Comparison of ENCODE assay signal across 8 cellular contexts in genomic region chr12:29519585-29520182, GRCh38. TPM values are rescaled to one million over a fixed set of nuclear protein-coding genes. Genes with fewer than 3 reads are reported as not detected.
A peak's percentile ranks its signal among the peaks of the same experiment; 100 is the strongest.
DNase-seq lines count a peak whose midpoint lies in the region; ATAC-seq and TF ChIP-seq lines count a peak whose summit lies in the region.

No MANE protein-coding gene starts in this region.

- no peak overlapping the region for H3K9ac ChIP-seq in colonic mucosa (ENCODE audit: low read depth in 2 of 2, low read length in 2 of 2)

- H3K27me3 ChIP-seq in colonic mucosa = no peaks in the 10 kb centered on the region

- ATAC-seq in GM18498 (IDR thresholded peaks at IDR 0.05; ENCODE audit: unreplicated experiment) = no peak

- no peaks in the 10 kb centered on the region for H3K4me1 ChIP-seq in OCI-LY7 (ENCODE audit: insufficient read depth, low read length, poor library complexity, severe bottlenecking)
- no peaks in the 10 kb centered on the region for H3K4me1 ChIP-seq in colonic mucosa

- no peak overlapping the region for H3K27ac ChIP-seq in OCI-LY7 (ENCODE audit: low read depth, low read length, poor library complexity, severe bottlenecking)
- H3K27ac ChIP-seq in colonic mucosa = no peak overlapping the region

- intact Hi-C loops in OCI-LY7 (cut with micrococcal nuclease; ENCODE audit: unreplicated experiment) = loop anchor here (1.0 kb wide), 2 partner anchors 1288 to 1325 kb away; no protein-coding TSS in a partner anchor
- intact Hi-C loops in colonic mucosa (cut with DNase I) = no loop called here

- H3K79me2 ChIP-seq in OCI-LY7 (ENCODE audit: insufficient read depth, low read depth, low read length) = no peaks in the 10 kb centered on the region

- H3K9me3 ChIP-seq in OCI-LY7 (ENCODE audit: low read length) (no peaks in the 10 kb centered on the region), colonic mucosa (no peaks in the 10 kb centered on the region)

- TF ChIP-seq CTCF in OCI-LY7 (conservative IDR thresholded peaks at IDR 0.05; ENCODE audit: low read length) (peak; percentile 89), colonic mucosa (IDR thresholded peaks at IDR 0.05) (peak; percentile 60)

- H3K4me3 ChIP-seq in OCI-LY7 (ENCODE audit: low read depth, low read length, poor library complexity, severe bottlenecking) (no peak overlapping the region), colonic mucosa (no peak overlapping the region)

- CTCF ChIA-PET in HEK293T (lab: Yijun Ruan, JAX) = interaction anchor here (0.7 to 1.9 kb wide), 2 partner anchors 12 to 1066 kb away, joined by 3 to 6 read pairs; no protein-coding TSS in a partner anchor
- CTCF ChIA-PET in OCI-LY7 (lab: Charles Lee; ENCODE audit: unreplicated experiment) = no interaction called here

- H3K36me3 ChIP-seq in OCI-LY7 (ENCODE audit: insufficient read depth, low read length) = no peaks in the 10 kb centered on the region
- no peaks in the 10 kb centered on the region for H3K36me3 ChIP-seq in colonic mucosa

- POLR2A ChIA-PET in HEK293T (lab: Yijun Ruan, JAX) (no interaction called here), OCI-LY7 (lab: Charles Lee) (interaction anchor here (0.7 kb wide), 1 partner anchor 8 kb away, joined by 5 read pairs; no protein-coding TSS in a partner anchor)

- H3K4me2 ChIP-seq in OCI-LY7 (ENCODE audit: low read length) = no peak overlapping the region

- H4K20me1 ChIP-seq in OCI-LY7 (ENCODE audit: insufficient read depth, low read length) = no peaks in the 10 kb centered on the region; the same call in 1 of the 2 replicates

- H3K9me2 ChIP-seq in OCI-LY7 (ENCODE audit: insufficient read depth, low read length) = no peaks in the 10 kb centered on the region

- DNase-seq in NCI-H526 (lab: John Stamatoyannopoulos, UW) (peak; percentile 9 to 49), NCI-H526 treated with DMSO at 0.1 percent for 48 hours (lab: John Stamatoyannopoulos, UW) (no peak), HEK293T (ENCODE audit: extremely low spot score) (peak; percentile 21), OCI-LY7 (ENCODE audit: low spot score) (peak; percentile 44), colonic mucosa (peak; percentile 22), middle frontal gyrus (ENCODE audit: extremely low spot score, low spot score) (peak; percentile 18)
- no peak for DNase-seq in activated T-cell treated with anti-CD3 and anti-CD28 coated beads, Interleukin-2, amount 50 U/mL, for 1 hour

- BruUV-seq in OCI-LY7 (replicated peaks; lab: Mats Ljungman, UMichigan) = no TSS peak

- H2AFZ ChIP-seq in OCI-LY7 (ENCODE audit: low read length) = no peak overlapping the region

TF ChIP-seq in HEK293T, 16 proteins besides CTCF, POLR2A, EP300 and RAD21:
- TF ChIP-seq ZNF384 (IDR thresholded peaks at IDR 0.05) (no peak), FOXM1 (IDR thresholded peaks at IDR 0.05; ENCODE audit: borderline replicate concordance) (no peak), CTBP1 (IDR thresholded peaks at IDR 0.05; ENCODE audit: borderline replicate concordance) (no peak)

RNA-seq across cellular contexts. Expression of gene OVCH1, which starts 22.2 kb away (rescaled TPM):
- total RNA-seq in OCI-LY7 (2014; rRNA removed; shearing (Covaris generic)) = not detected in 2 replicates
- total RNA-seq in OCI-LY7 (2022) (not detected in 2 replicates), colonic mucosa (not detected)

Comparison
In these comparisons a context has a peak if more than half of its experiments do, and no peak if none do; other contexts are left out.
1. DNase-seq: peak in NCI-H526 (2 of 2), HEK293T (single experiment), OCI-LY7 (single experiment), colonic mucosa (single experiment) and middle frontal gyrus (single experiment); none in NCI-H526 treated with DMSO at 0.1 percent for 48 hours (single experiment) and activated T-cell treated with anti-CD3 and anti-CD28 coated beads, Interleukin-2, amount 50 U/mL, for 1 hour (single experiment).